In genomic region chr11:16785520-16786128, GRCh38 we compare ENCODE assay signal across 9 cellular contexts. TPM values are rescaled to one million over a fixed set of nuclear protein-coding genes. Genes with fewer than 3 reads are reported as not detected.
DNase-seq lines count a peak whose midpoint lies in the region; ATAC-seq and TF ChIP-seq lines count a peak whose summit lies in the region.
"Had no signal": no experiment of that assay in that cellular context is flagged by ENCODE, and none has a peak within 500 bp of the region (broad histone marks: within the 10 kb centered on the region; RNA-seq: fewer than 3 reads in every experiment).

No MANE protein-coding gene starts in this region.

- CTCF ChIA-PET in T-cell (lab: Charles Lee), result interaction anchor here (0.6 to 1.5 kb wide), 9 partner anchors 13 to 807 kb away, joined by 3 to 4 read pairs (median 3); no protein-coding TSS in a partner anchor

- H3K9me3 Mint-ChIP-seq in HFFc6 (no peaks in the 10 kb centered on the region), T-cell (no peaks in the 10 kb centered on the region)

- H3K4me3 ChIP-seq in astrocyte of the spinal cord (ENCODE audit: low read depth, low read length), result no peak overlapping the region
- H3K4me3 ChIP-seq: BLaER1 had no signal

- POLR2A ChIA-PET in T-cell (lab: Charles Lee), result no interaction called here

- H3K27me3 Mint-ChIP-seq in HFFc6 (ENCODE audit: insufficient read depth) (peaks cover 2% of the 10 kb centered on the region), T-cell (no peaks in the 10 kb centered on the region)

- no peak overlapping the region for H3K27ac Mint-ChIP-seq in HFFc6
- no peak overlapping the region for H3K27ac Mint-ChIP-seq in T-cell

- H3K36me3 Mint-ChIP-seq in HFFc6 (ENCODE audit: low read depth), result no peaks in the 10 kb centered on the region
- no peaks in the 10 kb centered on the region for H3K36me3 Mint-ChIP-seq in T-cell

- TF ChIP-seq CTCF in HFFc6 (IDR thresholded peaks at IDR 0.05) (peak; percentile 94), astrocyte of the spinal cord (IDR thresholded peaks at IDR 0.05; ENCODE audit: low read depth, low read length) (peak; percentile 97)

- ATAC-seq in T-cell (replicated peaks in 1 of 4), result peak; percentile 68 to 80 (median 76)

- H3K4me1 Mint-ChIP-seq in HFFc6 (ENCODE audit: low read depth) (peaks cover 25% of the 10 kb centered on the region), T-cell (peaks cover 0 to 1% (median 0%) of the 10 kb centered on the region in 3 donors)

- DNase-seq in DMS79 treated with DMSO at 0.1 percent for 48 hours (lab: John Stamatoyannopoulos, UW), result peak; percentile 46
- no peak for DNase-seq in DMS79 (lab: John Stamatoyannopoulos, UW)
- peak; percentile 79 for DNase-seq in HFFc6
- DNase-seq in MV-4-11 (lab: John Stamatoyannopoulos, UW), result peak; percentile 81
- peak in 30 of 34 experiments; percentile 11 to 48 (median 32) for DNase-seq in T-cell
- peak; percentile 80 for DNase-seq in astrocyte of the spinal cord (ENCODE audit: low read depth, low spot score)
- peak; percentile 30 for DNase-seq in iPS DF 19.7 (ENCODE audit: low read depth, low spot score)
- DNase-seq in stimulated activated CD4-positive, alpha-beta T cell treated with anti-CD3 and anti-CD28 coated beads, Interleukin-12 subunit alpha, Interleukin-12 subunit beta, amount 100 ng/mL, for 24 hours (ENCODE audit: low read depth in 2 of 2), result peak; percentile 31 to 49

- in situ Hi-C loops in astrocyte of the spinal cord (cut with HindIII; ENCODE audit: low sequenced_read_pairs), result no loop called here

- H3K4me3 Mint-ChIP-seq in HFFc6, result no peak overlapping the region
- H3K4me3 Mint-ChIP-seq in T-cell, result no peak overlapping the region

RNA-seq across cellular contexts. Expression of gene C11orf58, which starts 47.2 kb away (rescaled TPM):
- total RNA-seq in HFFc6 (2021; fragmentation: NEBNext Ultra II Directional; extraction: Animal tissue kit (Norgen Biotek cat#: 25700)), result 100 to 1,000 TPM; 107 to 166 (median 144) TPM
- 100 to 1,000 TPM; 120 to 145 (median 133) TPM for total RNA-seq in T-cell
